ENCODE assay signal across 24 cellular contexts in the genomic region with DNA sequence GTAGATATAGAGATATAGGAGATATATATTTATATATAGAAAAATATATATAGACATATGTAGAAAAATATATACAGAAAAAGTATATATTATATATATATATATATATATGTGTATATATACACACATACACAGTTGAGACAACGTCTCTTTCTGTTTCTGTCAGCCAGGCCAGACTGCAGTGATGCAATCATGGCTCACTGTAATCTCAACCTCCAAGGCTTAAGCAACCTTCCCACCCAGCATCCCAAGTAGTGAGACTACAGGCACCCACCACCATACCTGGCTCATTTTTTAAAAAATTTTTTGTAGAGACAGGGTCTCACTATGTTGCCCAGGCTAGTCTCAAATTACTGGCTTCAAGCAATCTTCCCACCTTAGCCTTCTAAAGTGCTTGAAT.
DNase-seq lines count a peak whose midpoint lies in the region; ATAC-seq, FAIRE-seq and TF ChIP-seq lines count a peak whose summit lies in the region.
"Had no signal": no experiment of that assay in that cellular context is flagged by ENCODE, and none has a peak within 500 bp of the region (broad histone marks: within the 10 kb centered on the region; RNA-seq: fewer than 3 reads in every experiment).

No MANE protein-coding gene starts in this region.

- no peak for TF ChIP-seq EP300 in HepG2 (IDR thresholded peaks at IDR 0.05; ENCODE audit: low read depth in 2 of 2, low read length in 2 of 2)
- TF ChIP-seq EP300 in HepG2 (CRISPR knock-in tag; IDR thresholded peaks at IDR 0.05; ENCODE audit: borderline replicate concordance) = no peak

- no peak for FAIRE-seq in HepG2 (lab: Jason Lieb, UNC)
- FAIRE-seq: D721Med, GM18507, K562 had no signal

- no peaks in the 10 kb centered on the region for H4K20me1 ChIP-seq in HepG2 (ENCODE audit: insufficient read depth, low read length)
- H4K20me1 ChIP-seq: BLaER1 had no signal

- 6% methylated on average over 1 of the region's 1 CpG for WGBS in HepG2 (ENCODE audit: low lambda C conversion rate)
- WGBS in right lobe of liver (ENCODE audit: insufficient coverage, low coverage, low lambda C conversion rate, missing lambda C conversion rate) = 64% methylated on average over 1 of the region's 1 CpG

- H3K4me2 ChIP-seq in HepG2 (ENCODE audit: low read depth, low read length) = no peak overlapping the region

- H3K9ac ChIP-seq in HepG2 (ENCODE audit: insufficient read depth, low read depth, low read length) = no peak overlapping the region
- H3K9ac ChIP-seq: BLaER1 had no signal

- POLR2A ChIA-PET in HepG2 (lab: Yijun Ruan, JAX) = no interaction called here

- H2AFZ ChIP-seq in HepG2 (ENCODE audit: low read length) = no peak overlapping the region

- H3K27me3 ChIP-seq in HepG2 (ENCODE audit: control insufficient read depth in 1 of 2, insufficient read depth in 2 of 2, low read length in 2 of 2) (no peaks in the 10 kb centered on the region), right lobe of liver (no peaks in the 10 kb centered on the region)
- H3K27me3 ChIP-seq: BLaER1, MG63 had no signal

- H3K36me3 ChIP-seq in HepG2 (replicated peaks in 1 of 2; ENCODE audit: control insufficient read depth in 1 of 2, insufficient read depth in 2 of 2, low read length in 2 of 2) (no peaks in the 10 kb centered on the region), right lobe of liver (no peaks in the 10 kb centered on the region)
- H3K36me3 ChIP-seq: BLaER1, MG63 had no signal

- ATAC-seq in HepG2 = no peak
- ATAC-seq in right lobe of liver = no peak
- ATAC-seq in HG02840 (IDR thresholded peaks at IDR 0.05; ENCODE audit: low FRiP score, unreplicated experiment) = no peak
- ATAC-seq: K562, Panc1 had no signal

- H3K27ac ChIP-seq in HepG2 (ENCODE audit: extremely low read length, insufficient read depth, low read length) (no peak overlapping the region), right lobe of liver (no peak overlapping the region)
- H3K27ac ChIP-seq: BLaER1, RWPE1 had no signal

- no peak overlapping the region for H3K4me3 ChIP-seq in HepG2 (replicated peaks in 1 of 3; ENCODE audit: insufficient read depth in 1 of 3, low read depth in 2 of 3, low read length in 3 of 3)
- H3K4me3 ChIP-seq in right lobe of liver = no peak overlapping the region
- H3K4me3 ChIP-seq in choroid plexus epithelial cell (ENCODE audit: low read depth, low read length) = no peak overlapping the region
- H3K4me3 ChIP-seq: BLaER1, K562, MG63 had no signal

- in situ Hi-C loops in HepG2 (cut with HindIII; ENCODE audit: extremely low pct_ligation_motif_present, low pct_unique_long_range_greater_than_20kb) = no loop called here

- no peak for TF ChIP-seq CTCF in HepG2 (CRISPR knock-in tag; IDR thresholded peaks at IDR 0.05)
- no peak for TF ChIP-seq CTCF in right lobe of liver (IDR thresholded peaks at IDR 0.05)
- TF ChIP-seq CTCF in choroid plexus epithelial cell (conservative IDR thresholded peaks at IDR 0.05; ENCODE audit: low read depth, low read length) = no peak

- H3K79me2 ChIP-seq in HepG2 (ENCODE audit: insufficient read depth, low read length) = no peaks in the 10 kb centered on the region

- intact Hi-C loops in HepG2 (cut with micrococcal nuclease; ENCODE audit: unreplicated experiment) = no loop called here
- intact Hi-C loops in right lobe of liver (cut with DNase I) = no loop called here

- BruUV-seq in HepG2 (replicated peaks; lab: Mats Ljungman, UMichigan) = no TSS peak

- CTCF ChIA-PET in HepG2 (lab: Yijun Ruan, JAX; ENCODE audit: low intra/inter-chr PET ratio, low total read pairs) = no interaction called here

- TF ChIP-seq RAD21 in HepG2 (CRISPR knock-in tag; IDR thresholded peaks at IDR 0.05) = no peak

- H3K9me3 ChIP-seq in HepG2 (ENCODE audit: low read length) = peaks cover 28% of the 10 kb centered on the region
- no peaks in the 10 kb centered on the region for H3K9me3 ChIP-seq in right lobe of liver

- TF ChIP-seq POLR2A in HepG2 (IDR thresholded peaks at IDR 0.05; ENCODE audit: insufficient read depth in 1 of 2, low read depth in 2 of 2, low read length in 2 of 2) (no peak), right lobe of liver (IDR thresholded peaks at IDR 0.05) (no peak)

- H3K4me1 ChIP-seq in HepG2 (ENCODE audit: insufficient read depth, low read length) (no peaks in the 10 kb centered on the region), right lobe of liver (no peaks in the 10 kb centered on the region)

- DNase-seq in HepG2 (ENCODE audit: low spot score) (no peak), right lobe of liver (no peak), choroid plexus epithelial cell (ENCODE audit: low read depth) (peak; percentile 36), iris pigment epithelial cell (ENCODE audit: low read depth) (peak; percentile 71), SK-N-DZ (ENCODE audit: low spot score) (no peak), NCI-H1694 treated with DMSO at 0.1 percent for 48 hours (lab: John Stamatoyannopoulos, UW) (no peak)
- DNase-seq: CD4-positive, CD25-positive, alpha-beta regulatory T cell; H7; MG63; NCI-H1092; NCI-H1417 treated with DMSO at 0.1 percent for 48 hours; NCI-H187; NCI-H2081 treated with DMSO at 0.1 percent for 48 hours; NCI-H2171 treated with DMSO at 0.1 percent for 48 hours; NCI-H524; NCI-H774; SHP77 had no signal

TF ChIP-seq in HepG2, 621 proteins besides CTCF, POLR2A, EP300 and RAD21:
- TF ChIP-seq, protein P1, sequence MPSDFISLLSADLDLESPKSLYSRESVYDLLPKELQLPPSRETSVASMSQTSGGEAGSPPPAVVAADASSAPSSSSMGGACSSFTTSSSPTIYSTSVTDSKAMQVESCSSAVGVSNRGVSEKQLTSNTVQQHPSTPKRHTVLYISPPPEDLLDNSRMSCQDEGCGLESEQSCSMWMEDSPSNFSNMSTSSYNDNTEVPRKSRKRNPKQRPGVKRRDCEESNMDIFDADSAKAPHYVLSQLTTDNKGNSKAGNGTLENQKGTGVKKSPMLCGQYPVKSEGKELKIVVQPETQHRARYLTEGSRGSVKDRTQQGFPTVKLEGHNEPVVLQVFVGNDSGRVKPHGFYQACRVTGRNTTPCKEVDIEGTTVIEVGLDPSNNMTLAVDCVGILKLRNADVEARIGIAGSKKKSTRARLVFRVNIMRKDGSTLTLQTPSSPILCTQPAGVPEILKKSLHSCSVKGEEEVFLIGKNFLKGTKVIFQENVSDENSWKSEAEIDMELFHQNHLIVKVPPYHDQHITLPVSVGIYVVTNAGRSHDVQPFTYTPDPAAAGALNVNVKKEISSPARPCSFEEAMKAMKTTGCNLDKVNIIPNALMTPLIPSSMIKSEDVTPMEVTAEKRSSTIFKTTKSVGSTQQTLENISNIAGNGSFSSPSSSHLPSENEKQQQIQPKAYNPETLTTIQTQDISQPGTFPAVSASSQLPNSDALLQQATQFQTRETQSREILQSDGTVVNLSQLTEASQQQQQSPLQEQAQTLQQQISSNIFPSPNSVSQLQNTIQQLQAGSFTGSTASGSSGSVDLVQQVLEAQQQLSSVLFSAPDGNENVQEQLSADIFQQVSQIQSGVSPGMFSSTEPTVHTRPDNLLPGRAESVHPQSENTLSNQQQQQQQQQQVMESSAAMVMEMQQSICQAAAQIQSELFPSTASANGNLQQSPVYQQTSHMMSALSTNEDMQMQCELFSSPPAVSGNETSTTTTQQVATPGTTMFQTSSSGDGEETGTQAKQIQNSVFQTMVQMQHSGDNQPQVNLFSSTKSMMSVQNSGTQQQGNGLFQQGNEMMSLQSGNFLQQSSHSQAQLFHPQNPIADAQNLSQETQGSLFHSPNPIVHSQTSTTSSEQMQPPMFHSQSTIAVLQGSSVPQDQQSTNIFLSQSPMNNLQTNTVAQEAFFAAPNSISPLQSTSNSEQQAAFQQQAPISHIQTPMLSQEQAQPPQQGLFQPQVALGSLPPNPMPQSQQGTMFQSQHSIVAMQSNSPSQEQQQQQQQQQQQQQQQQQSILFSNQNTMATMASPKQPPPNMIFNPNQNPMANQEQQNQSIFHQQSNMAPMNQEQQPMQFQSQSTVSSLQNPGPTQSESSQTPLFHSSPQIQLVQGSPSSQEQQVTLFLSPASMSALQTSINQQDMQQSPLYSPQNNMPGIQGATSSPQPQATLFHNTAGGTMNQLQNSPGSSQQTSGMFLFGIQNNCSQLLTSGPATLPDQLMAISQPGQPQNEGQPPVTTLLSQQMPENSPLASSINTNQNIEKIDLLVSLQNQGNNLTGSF (CRISPR knock-in tag; IDR thresholded peaks at IDR 0.05) = no peak
- TF ChIP-seq CEBPB (IDR thresholded peaks at IDR 0.05; ENCODE audit: borderline replicate concordance, low read depth, low read length) (peak; percentile 40; the same call in 1 of the 2 replicates), HCFC1 (IDR thresholded peaks at IDR 0.05; ENCODE audit: low read depth, low read length) (no peak)

Comparison
In these comparisons a context has a peak if more than half of its experiments do, and no peak if none do; other contexts are left out.
1. DNase-seq: peak in choroid plexus epithelial cell (single experiment) and iris pigment epithelial cell (single experiment); none in HepG2 (single experiment), right lobe of liver (0 of 3), SK-N-DZ (single experiment) and NCI-H1694 treated with DMSO at 0.1 percent for 48 hours (single experiment).